8 cellular contexts compared by ENCODE assay signal in genomic region chr15:94119923-94120775, GRCh38.
DNase-seq lines count a peak whose midpoint lies in the region; ATAC-seq and TF ChIP-seq lines count a peak whose summit lies in the region.

No MANE protein-coding gene starts in this region.

- no peaks in the 10 kb centered on the region for H3K79me2 ChIP-seq in SU-DHL-6 (ENCODE audit: insufficient read depth, low read length)

- H3K36me3 Mint-ChIP-seq in central memory CD8-positive, alpha-beta T cell (ENCODE audit: insufficient read depth) = no peaks in the 10 kb centered on the region

- H3K4me1 Mint-ChIP-seq in central memory CD8-positive, alpha-beta T cell = no peaks in the 10 kb centered on the region

- H3K4me3 ChIP-seq in BE2C (ENCODE audit: low read depth, low read length) = no peak overlapping the region
- H3K4me3 ChIP-seq in SU-DHL-6 (ENCODE audit: insufficient read depth, low read length, poor library complexity, severe bottlenecking) = no peak overlapping the region

- TF ChIP-seq CTCF in BE2C (IDR thresholded peaks at IDR 0.05; ENCODE audit: low read depth, low read length) = peak; percentile 100
- TF ChIP-seq CTCF in SU-DHL-6 (IDR thresholded peaks at IDR 0.05; ENCODE audit: insufficient read depth, low read length, poor library complexity, severe bottlenecking) = peak; percentile 88

- peak overlapping the region; percentile 2 for H2AFZ ChIP-seq in SU-DHL-6 (ENCODE audit: low read depth, low read length, severe bottlenecking)

- DNase-seq in BE2C (peak; percentile 71), NCI-H1694 treated with DMSO at 0.1 percent for 48 hours (lab: John Stamatoyannopoulos, UW) (peak; percentile 77), kidney tubule cell (ENCODE audit: low spot score) (peak; percentile 82)
- peak in 1 of 2 donors; percentile 48 for DNase-seq in central memory CD8-positive, alpha-beta T cell (ENCODE audit: low spot score in 2 of 2)
- peak; percentile 0 for DNase-seq in stimulated activated CD8-positive, alpha-beta memory T cell treated with anti-CD3 and anti-CD28 coated beads, Interleukin-12 subunit alpha, Interleukin-12 subunit beta, amount 100 ng/mL, for 1 hour (ENCODE audit: low read depth)

- H3K9ac ChIP-seq in SU-DHL-6 (ENCODE audit: low read length) = no peak overlapping the region

- no peaks in the 10 kb centered on the region for H4K20me1 ChIP-seq in SU-DHL-6 (ENCODE audit: low read depth, low read length)

- peaks cover 7% of the 10 kb centered on the region for H3K4me1 ChIP-seq in BE2C

- no peak overlapping the region for H3K27ac Mint-ChIP-seq in central memory CD8-positive, alpha-beta T cell (ENCODE audit: low read depth)

- H3F3A ChIP-seq in SU-DHL-6 (ENCODE audit: insufficient read depth) = no peaks in the 10 kb centered on the region

- H3K27me3 ChIP-seq in BE2C (no peaks in the 10 kb centered on the region), SU-DHL-6 (ENCODE audit: low read length) (no peaks in the 10 kb centered on the region)

- H3K4me3 Mint-ChIP-seq in central memory CD8-positive, alpha-beta T cell = no peak overlapping the region

- no peaks in the 10 kb centered on the region for H3K9me3 ChIP-seq in BE2C
- no peaks in the 10 kb centered on the region for H3K9me3 ChIP-seq in SU-DHL-6 (ENCODE audit: insufficient read depth, low read length)

- H3K27ac ChIP-seq in SU-DHL-6 (ENCODE audit: low read depth, low read length) = no peak overlapping the region

- no peaks in the 10 kb centered on the region for H3K9me2 ChIP-seq in SU-DHL-6 (replicated peaks; ENCODE audit: insufficient read depth, low read length)

- H3K4me2 ChIP-seq in SU-DHL-6 (ENCODE audit: low read depth, low read length, poor library complexity, severe bottlenecking) = no peak overlapping the region

- H3K27me3 Mint-ChIP-seq in central memory CD8-positive, alpha-beta T cell = peaks cover 2% of the 10 kb centered on the region

- no peaks in the 10 kb centered on the region for H3K9me3 Mint-ChIP-seq in central memory CD8-positive, alpha-beta T cell

- ATAC-seq in GM18858 (IDR thresholded peaks at IDR 0.05; ENCODE audit: unreplicated experiment) (peak; percentile 100), HG03025 (IDR thresholded peaks at IDR 0.05; ENCODE audit: low FRiP score, unreplicated experiment) (peak; percentile 98)
- peak; percentile 97 for ATAC-seq in central memory CD8-positive, alpha-beta T cell (replicated peaks; ENCODE audit: extremely low read depth, poor library complexity, severe bottlenecking)

- H3K36me3 ChIP-seq in BE2C (no peaks in the 10 kb centered on the region), SU-DHL-6 (ENCODE audit: low read length) (no peaks in the 10 kb centered on the region)
